In genomic region chr9:23587903-23588302, GRCh38 we compare ENCODE assay signal across 19 cellular contexts.
DNase-seq lines count a peak whose midpoint lies in the region; ATAC-seq, FAIRE-seq and TF ChIP-seq lines count a peak whose summit lies in the region.
"Had no signal": no experiment of that assay in that cellular context is flagged by ENCODE, and none has a peak within 500 bp of the region (broad histone marks: within the 10 kb centered on the region; RNA-seq: fewer than 3 reads in every experiment).

No MANE protein-coding gene starts in this region.

- POLR2A ChIA-PET in H1 (lab: Charles Lee; ENCODE audit: partially characterized antibody), result no interaction called here

- H3K79me1 ChIP-seq in H1 (ENCODE audit: low read depth, low read length) (no peaks in the 10 kb centered on the region), mesendoderm (ENCODE audit: low read length) (no peaks in the 10 kb centered on the region)

- TF ChIP-seq EP300 in H1 (IDR thresholded peaks at IDR 0.05; ENCODE audit: borderline replicate concordance in 1 of 2, low read depth in 2 of 2, low read length in 2 of 2), result no peak

- peaks cover 17% of the 10 kb centered on the region; the same call in 1 of the 2 replicates for H3F3A ChIP-seq in MM.1S (ENCODE audit: insufficient read depth, low read length)

- H3K56ac ChIP-seq in H1 (replicated peaks; ENCODE audit: insufficient read length, low read depth, low read length) (no peak overlapping the region), mesendoderm (ENCODE audit: low read length) (no peak overlapping the region)

- H3K36me3 ChIP-seq in MM.1S (replicated peaks; ENCODE audit: insufficient read depth, low read length), result no peaks in the 10 kb centered on the region
- H3K36me3 ChIP-seq in H1 (ENCODE audit: control insufficient read depth in 2 of 4, insufficient read depth in 4 of 4, low read length in 3 of 4), result no peaks in the 10 kb centered on the region
- H3K36me3 ChIP-seq in mesendoderm (ENCODE audit: control insufficient read depth, insufficient read depth, low read length), result no peaks in the 10 kb centered on the region
- H3K36me3 ChIP-seq: lower lobe of right lung, Peyer's patch had no signal

- DNase-seq in NCI-H146 (lab: John Stamatoyannopoulos, UW) (peak; percentile 27), NCI-H146 treated with DMSO at 0.1 percent for 48 hours (lab: John Stamatoyannopoulos, UW; ENCODE audit: unreplicated experiment) (no peak), MM.1S (no peak), H1 (ENCODE audit: low read depth in 1 of 2, low spot score in 2 of 2) (peak; percentile 9 to 53), mesendoderm (peak; percentile 49), AML-193 (lab: John Stamatoyannopoulos, UW) (no peak)
- no peak for DNase-seq in central memory CD4-positive, alpha-beta T cell
- DNase-seq: CD8-positive, alpha-beta T cell; effector CD8-positive, alpha-beta T cell; EL; natural killer cell; NCI-H1105; NCI-H2227 treated with DMSO at 0.1 percent for 48 hours; Peyer's patch; SW 1271 had no signal

- H3K18ac ChIP-seq in H1 (ENCODE audit: extremely low read depth, low read length), result no peak overlapping the region
- no peak overlapping the region for H3K18ac ChIP-seq in mesendoderm (ENCODE audit: low read length)

- H3K27me3 ChIP-seq in MM.1S (replicated peaks; ENCODE audit: insufficient read depth, low read length) (no peaks in the 10 kb centered on the region), H1 (replicated peaks in 1 of 4; ENCODE audit: control insufficient read depth in 3 of 4, extremely low read depth in 1 of 4, insufficient read depth in 3 of 4, low read length in 3 of 4) (no peaks in the 10 kb centered on the region), mesendoderm (ENCODE audit: insufficient read depth, low read length, poor library complexity) (no peaks in the 10 kb centered on the region)
- H3K27me3 ChIP-seq: Peyer's patch had no signal

- no peak overlapping the region for H3K4ac ChIP-seq in H1 (replicated peaks; ENCODE audit: insufficient read length, low read depth, low read length)
- H3K4ac ChIP-seq in mesendoderm (ENCODE audit: low read depth, low read length), result no peak overlapping the region

- no peak for TF ChIP-seq POLR2A in H1 (IDR thresholded peaks at IDR 0.05; ENCODE audit: control extremely low read depth in 1 of 2, low read depth in 2 of 2, low read length in 2 of 2)

- no peak overlapping the region for H2BK5ac ChIP-seq in H1 (ENCODE audit: low read depth, low read length)
- no peak overlapping the region for H2BK5ac ChIP-seq in mesendoderm (ENCODE audit: low read length)

- H4K91ac ChIP-seq in H1 (replicated peaks; ENCODE audit: insufficient read length, low read length), result no peak overlapping the region

- TF ChIP-seq CTCF in MM.1S (IDR thresholded peaks at IDR 0.05; ENCODE audit: low read length) (peak; percentile 27; the same call in 1 of the 2 replicates), H1 (IDR thresholded peaks at IDR 0.05; ENCODE audit: control extremely low read depth in 1 of 3, insufficient read depth in 1 of 3, low read depth in 1 of 3, low read length in 3 of 3) (peak; percentile 50 to 72 (median 56))

- H3K79me2 ChIP-seq in MM.1S (ENCODE audit: low read length) (no peaks in the 10 kb centered on the region), H1 (ENCODE audit: control insufficient read depth in 1 of 2, insufficient read depth in 2 of 2, low read length in 2 of 2) (no peaks in the 10 kb centered on the region), mesendoderm (ENCODE audit: control insufficient read depth, insufficient read depth, low read length) (no peaks in the 10 kb centered on the region)

- no peak overlapping the region for H4K5ac ChIP-seq in H1 (ENCODE audit: insufficient read length, low read depth, low read length)
- no peak overlapping the region for H4K5ac ChIP-seq in mesendoderm (ENCODE audit: low read length)

- H3K4me2 ChIP-seq in MM.1S (ENCODE audit: low read depth, low read length), result peak overlapping the region; percentile 49
- no peak overlapping the region for H3K4me2 ChIP-seq in H1 (ENCODE audit: insufficient read depth in 1 of 2, low read depth in 2 of 2, low read length in 2 of 2)
- no peak overlapping the region for H3K4me2 ChIP-seq in mesendoderm (ENCODE audit: low read length)
- H3K4me2 ChIP-seq: A549 had no signal

- H4K20me1 ChIP-seq in MM.1S (ENCODE audit: insufficient read depth, low read length), result no peaks in the 10 kb centered on the region
- no peaks in the 10 kb centered on the region for H4K20me1 ChIP-seq in H1 (replicated peaks in 1 of 2; ENCODE audit: control insufficient read depth in 1 of 2, insufficient read depth in 2 of 2, low read length in 2 of 2)

- H2BK120ac ChIP-seq in H1 (replicated peaks; ENCODE audit: low read depth, low read length) (no peak overlapping the region), mesendoderm (ENCODE audit: low read depth, low read length) (no peak overlapping the region)

- FAIRE-seq in H1 (lab: Jason Lieb, UNC), result peak; percentile 13
- FAIRE-seq: A549, K562 had no signal

- peak overlapping the region; percentile 73 for H3K27ac ChIP-seq in MM.1S (ENCODE audit: low read length)
- no peak overlapping the region for H3K27ac ChIP-seq in H1 (ENCODE audit: low read depth, low read length)
- no peak overlapping the region for H3K27ac ChIP-seq in mesendoderm (ENCODE audit: low read depth, low read length)
- H3K27ac ChIP-seq: A549, lower lobe of right lung, Peyer's patch had no signal

- 82% methylated on average over 2 of the region's 2 CpGs; no CpG with 5 or more reads in 1 of the 2 experiments for WGBS in H1 (ENCODE audit: extremely low coverage in 1 of 2, insufficient coverage in 1 of 2, insufficient read length in 1 of 2, insufficient replicate concordance in 2 of 2, low coverage in 1 of 2, low lambda C conversion rate in 2 of 2, missing lambda C conversion rate in 1 of 2), 2 experiments
- no CpG with 5 or more reads among the region's 2 CpGs for WGBS in mesendoderm (ENCODE audit: extremely low coverage, insufficient coverage, low lambda C conversion rate)

- H4K8ac ChIP-seq in H1 (ENCODE audit: extremely low read depth, insufficient read depth, low read length) (no peak overlapping the region), mesendoderm (ENCODE audit: low read depth, low read length) (no peak overlapping the region)

- H3K9me2 ChIP-seq in MM.1S (replicated peaks; ENCODE audit: insufficient read depth, low read length), result no peaks in the 10 kb centered on the region

- H3K9ac ChIP-seq in MM.1S (ENCODE audit: low read length) (no peak overlapping the region), H1 (replicated peaks in 1 of 4; ENCODE audit: extremely low read depth in 1 of 4, low read depth in 3 of 4, low read length in 3 of 4) (no peak overlapping the region), mesendoderm (ENCODE audit: low read length) (no peak overlapping the region)

- H2BK12ac ChIP-seq in H1 (ENCODE audit: low read depth, low read length), result no peak overlapping the region

- peak; percentile 62 to 68 for TF ChIP-seq RAD21 in H1 (IDR thresholded peaks at IDR 0.05 in 1 of 2, conservative IDR thresholded peaks at IDR 0.05 in 1 of 2; ENCODE audit: low read depth in 2 of 2, low read length in 2 of 2)

- no peak for ATAC-seq in HG02938 (IDR thresholded peaks at IDR 0.05; ENCODE audit: unreplicated experiment)
- ATAC-seq: A549; CD8-positive, alpha-beta T cell; K562; natural killer cell had no signal

- H2AFZ ChIP-seq in MM.1S (ENCODE audit: low read length) (peak overlapping the region; percentile 63; the same call in 1 of the 2 replicates), H1 (ENCODE audit: low read length) (no peak overlapping the region)

- H3K4me1 ChIP-seq in MM.1S (ENCODE audit: low read length), result peaks cover 56% of the 10 kb centered on the region
- peaks cover 0 to 6% (median 0%) of the 10 kb centered on the region in 4 experiments; a peak in 2 of 7 replicates for H3K4me1 ChIP-seq in H1 (replicated peaks in 1 of 4; ENCODE audit: control insufficient read depth in 3 of 4, insufficient read depth in 4 of 4, low read length in 3 of 4)
- no peaks in the 10 kb centered on the region for H3K4me1 ChIP-seq in mesendoderm (ENCODE audit: control insufficient read depth, low read depth, low read length)
- H3K4me1 ChIP-seq: A549, Peyer's patch had no signal

- no peak overlapping the region for H3K14ac ChIP-seq in H1 (ENCODE audit: insufficient read length)

- H2BK15ac ChIP-seq in H1 (ENCODE audit: low read length) (no peak overlapping the region), mesendoderm (replicated peaks; ENCODE audit: low read depth) (no peak overlapping the region)

- no peaks in the 10 kb centered on the region for H3K9me3 ChIP-seq in MM.1S (replicated peaks; ENCODE audit: insufficient read depth, low read length)
- H3K9me3 ChIP-seq in H1 (ENCODE audit: insufficient read depth in 2 of 2, low read depth in 1 of 2, low read length in 1 of 2), result no peaks in the 10 kb centered on the region
- H3K9me3 ChIP-seq: A549, lower lobe of right lung, Peyer's patch had no signal

- H3K23me2 ChIP-seq in H1 (ENCODE audit: low read depth, low read length), result no peaks in the 10 kb centered on the region

- CTCF ChIA-PET in H1 (lab: Charles Lee; ENCODE audit: partially characterized antibody), result interaction anchor here (0.8 to 2.1 kb wide), 8 partner anchors 10 to 59 kb away, joined by 3 to 6 read pairs (median 4); no protein-coding TSS in a partner anchor

- H3K23ac ChIP-seq in H1 (ENCODE audit: insufficient read length), result no peak overlapping the region
- H3K23ac ChIP-seq in mesendoderm (ENCODE audit: low read length), result no peak overlapping the region

- no peak overlapping the region for H2AK5ac ChIP-seq in H1 (ENCODE audit: low read depth, low read length)
- no peak overlapping the region for H2AK5ac ChIP-seq in mesendoderm (ENCODE audit: low read length)

- H2BK20ac ChIP-seq in H1 (ENCODE audit: low read length), result no peak overlapping the region

- H3K4me3 ChIP-seq in MM.1S (ENCODE audit: low read length) (no peak overlapping the region), H1 (ENCODE audit: extremely low read depth in 1 of 4, insufficient read depth in 2 of 4, low read depth in 3 of 4, low read length in 4 of 4) (no peak overlapping the region), mesendoderm (ENCODE audit: low read length) (no peak overlapping the region)
- H3K4me3 ChIP-seq: A549, K562, lower lobe of right lung, Peyer's patch had no signal

TF ChIP-seq in H1, 55 proteins besides CTCF, POLR2A, EP300 and RAD21 (continues in another document):
- TF ChIP-seq MAX (IDR thresholded peaks at IDR 0.05) (no peak), BCL11A (IDR thresholded peaks at IDR 0.05; ENCODE audit: low read depth in 2 of 2, low read length in 2 of 2) (no peak), SP1 (IDR thresholded peaks at IDR 0.05; ENCODE audit: low read depth, low read length) (no peak), GTF2F1 (IDR thresholded peaks at IDR 0.05; ENCODE audit: borderline replicate concordance, low read depth, low read length) (no peak), POLR2AphosphoS5 (IDR thresholded peaks at IDR 0.05; ENCODE audit: low read depth, low read length) (no peak), CHD2 (IDR thresholded peaks at IDR 0.05; ENCODE audit: low read length) (no peak), SP2 (IDR thresholded peaks at IDR 0.05; ENCODE audit: low read length) (no peak), MAFK (IDR thresholded peaks at IDR 0.05; ENCODE audit: low read depth, low read length) (no peak)

Comparison
In these comparisons a context has a peak if more than half of its experiments do, and no peak if none do; other contexts are left out.
1. DNase-seq: peak in NCI-H146 (single experiment), H1 (2 of 2) and mesendoderm (single experiment); none in NCI-H146 treated with DMSO at 0.1 percent for 48 hours (single experiment), MM.1S (single experiment), central memory CD4-positive, alpha-beta T cell (single experiment) and AML-193 (0 of 2).